Comparison of ENCODE assay signal across 15 cellular contexts in genomic region chr1:67803380-67804279, GRCh38. TPM values are rescaled to one million over a fixed set of nuclear protein-coding genes. Genes with fewer than 3 reads are reported as not detected.
DNase-seq lines count a peak whose midpoint lies in the region; ATAC-seq, FAIRE-seq and TF ChIP-seq lines count a peak whose summit lies in the region.
"Had no signal": no experiment of that assay in that cellular context is flagged by ENCODE, and none has a peak within 500 bp of the region (broad histone marks: within the 10 kb centered on the region; RNA-seq: fewer than 3 reads in every experiment).

No MANE protein-coding gene starts in this region.

- no peak overlapping the region for H3K27ac ChIP-seq in RWPE2 (ENCODE audit: poor library complexity, severe bottlenecking)
- H3K27ac ChIP-seq: brain microvascular endothelial cell, HL-60, testis had no signal

- no peaks in the 10 kb centered on the region for H3K9me3 ChIP-seq in RWPE2 (ENCODE audit: severe bottlenecking)
- H3K9me3 ChIP-seq: testis had no signal

- H3K4me1 ChIP-seq in RWPE2 (ENCODE audit: insufficient read depth, poor library complexity, severe bottlenecking) = peaks cover 11% of the 10 kb centered on the region
- H3K4me1 ChIP-seq: testis had no signal

- DNase-seq in H54 (ENCODE audit: insufficient read length, low spot score) (no peak), RWPE2 (ENCODE audit: low spot score) (no peak), fibroblast of villous mesenchyme (ENCODE audit: low read depth) (peak; percentile 78), renal cortical epithelial cell (ENCODE audit: low read depth) (peak; percentile 65), NCI-H2107 treated with DMSO at 0.1 percent for 48 hours (lab: John Stamatoyannopoulos, UW; ENCODE audit: unreplicated experiment) (no peak), mesenteric fat pad (ENCODE audit: low spot score) (no peak)
- DNase-seq: activated CD4-positive, alpha-beta T cell treated with anti-CD3 and anti-CD28 coated beads for 4 hours; brain microvascular endothelial cell; immature natural killer cell; NCI-H226; testis had no signal

- H3K4me3 ChIP-seq in RWPE2 (ENCODE audit: severe bottlenecking) (no peak overlapping the region), fibroblast of villous mesenchyme (ENCODE audit: low read depth, low read length) (no peak overlapping the region)
- H3K4me3 ChIP-seq: skin epidermis, testis had no signal

- H3K36me3 ChIP-seq in RWPE2 (ENCODE audit: low read depth) = peaks cover 4% of the 10 kb centered on the region; the same call in 1 of the 2 replicates

- no peaks in the 10 kb centered on the region for H3K27me3 ChIP-seq in RWPE2 (ENCODE audit: insufficient read depth, poor library complexity, severe bottlenecking)
- H3K27me3 ChIP-seq: brain microvascular endothelial cell, testis had no signal

- no peak for TF ChIP-seq POLR2A in H54 (IDR thresholded peaks at IDR 0.05; ENCODE audit: low read depth, low read length)

- peak; percentile 23 for FAIRE-seq in H54 (lab: Jason Lieb, UNC)

- peak; percentile 44; the same call in 1 of the 3 replicates for ATAC-seq in RWPE2 (ENCODE audit: low read depth)
- no peak for ATAC-seq in HG03159 (IDR thresholded peaks at IDR 0.05; ENCODE audit: unreplicated experiment)
- ATAC-seq: activated T-helper 17 cell treated with anti-CD3 and anti-CD28 coated beads, Interleukin-2, amount 50 U/mL, for 72 hours had no signal

- no peak for TF ChIP-seq CTCF in RWPE2 (IDR thresholded peaks at IDR 0.05; ENCODE audit: poor library complexity, severe bottlenecking)
- no peak for TF ChIP-seq CTCF in fibroblast of villous mesenchyme (IDR thresholded peaks at IDR 0.05; ENCODE audit: insufficient read depth, low read depth, low read length)

RNA-seq across cellular contexts. Expression of gene GNG12, which starts 29.6 kb away (rescaled TPM):
- total RNA-seq in fibroblast of villous mesenchyme = 151 and 201 TPM in 2 replicates
- total RNA-seq in renal cortical epithelial cell = 207 and 230 TPM in 2 replicates
- total RNA-seq in mesenteric fat pad = 128 TPM

Comparison
In these comparisons a context has a peak if more than half of its experiments do, and no peak if none do; other contexts are left out.
1. DNase-seq: peak in fibroblast of villous mesenchyme (single experiment) and renal cortical epithelial cell (single experiment); none in H54 (single experiment), RWPE2 (single experiment), NCI-H2107 treated with DMSO at 0.1 percent for 48 hours (single experiment) and mesenteric fat pad (single experiment).